In genomic region chr6:7628479-7628878, GRCh38 we compare ENCODE assay signal across 14 cellular contexts. TPM values are rescaled to one million over a fixed set of nuclear protein-coding genes. Genes with fewer than 3 reads are reported as not detected.
DNase-seq lines count a peak whose midpoint lies in the region; ATAC-seq and TF ChIP-seq lines count a peak whose summit lies in the region.
"Had no signal": no experiment of that assay in that cellular context is flagged by ENCODE, and none has a peak within 500 bp of the region (broad histone marks: within the 10 kb centered on the region; RNA-seq: fewer than 3 reads in every experiment).

No MANE protein-coding gene starts in this region.

- H2BK15ac ChIP-seq in mesenchymal stem cell (ENCODE audit: low read depth, poor library complexity, severe bottlenecking) = no peak overlapping the region

- no peak overlapping the region for H4K8ac ChIP-seq in mesenchymal stem cell (ENCODE audit: low read length)

- no peak overlapping the region for H3K18ac ChIP-seq in mesenchymal stem cell (ENCODE audit: low read depth in 1 of 2, low read length in 2 of 2)

- WGBS in mesenchymal stem cell = 75% methylated on average over 1 of the region's 2 CpGs
- 77 to 84% (median 78%) methylated on average over 2 of the region's 2 CpGs for WGBS in psoas muscle, 3 donors

- H3K9me3 ChIP-seq in mesenchymal stem cell (ENCODE audit: control insufficient read depth, low read length) = no peaks in the 10 kb centered on the region
- H3K9me3 ChIP-seq in psoas muscle = no peaks in the 10 kb centered on the region

- H4K91ac ChIP-seq in mesenchymal stem cell (ENCODE audit: low read length) = no peak overlapping the region

- no peaks in the 10 kb centered on the region; the same call in 1 of the 2 replicates for H3K36me3 Mint-ChIP-seq in HFFc6 (ENCODE audit: low read depth)

- peak; percentile 54 for DNase-seq in AG10803 (ENCODE audit: low read depth)
- DNase-seq in HFFc6 = peak; percentile 39
- DNase-seq in cardiac fibroblast (ENCODE audit: low read depth in 2 of 2) = peak; percentile 39 to 78
- DNase-seq in mesenchymal stem cell = no peak
- DNase-seq in psoas muscle = no peak
- no peak for DNase-seq in hypothalamus (lab: John Stamatoyannopoulos, UW)
- DNase-seq: DMS 273 treated with DMSO at 0.1 percent for 48 hours, NCI-H1930, NCI-H2171, NCI-H510A, NCI-H82 had no signal

- no peak overlapping the region for H3K4me3 Mint-ChIP-seq in HFFc6
- H3K4me3 Mint-ChIP-seq: B cell had no signal

- no peak overlapping the region for H3K4me2 ChIP-seq in mesenchymal stem cell (ENCODE audit: low read length, poor library complexity, severe bottlenecking)

- H3K27ac ChIP-seq in mesenchymal stem cell (ENCODE audit: low read length, poor library complexity, severe bottlenecking) (no peak overlapping the region), psoas muscle (no peak overlapping the region)

- peaks cover 17% of the 10 kb centered on the region for H3K4me1 Mint-ChIP-seq in HFFc6 (ENCODE audit: low read depth)
- H3K4me1 Mint-ChIP-seq: B cell had no signal

- H2AFZ ChIP-seq in mesenchymal stem cell (ENCODE audit: low read depth, low read length) = no peak overlapping the region

- TF ChIP-seq CTCF in AG10803 (conservative IDR thresholded peaks at IDR 0.05; ENCODE audit: low read length) = no peak
- no peak for TF ChIP-seq CTCF in HFFc6 (IDR thresholded peaks at IDR 0.05)
- no peak for TF ChIP-seq CTCF in cardiac fibroblast (IDR thresholded peaks at IDR 0.05; ENCODE audit: low read depth, low read length)
- no peak for TF ChIP-seq CTCF in psoas muscle (IDR thresholded peaks at IDR 0.05)

- intact Hi-C loops in psoas muscle (cut with DNase I) = no loop called here

- H3K36me3 ChIP-seq in mesenchymal stem cell (ENCODE audit: control insufficient read depth in 1 of 2, insufficient read depth in 2 of 2, low read depth in 1 of 2, low read length in 2 of 2) (no peaks in the 10 kb centered on the region), psoas muscle (ENCODE audit: insufficient read depth in 1 of 2, low read depth in 1 of 2) (no peaks in the 10 kb centered on the region)

- H2BK5ac ChIP-seq in mesenchymal stem cell (ENCODE audit: low read depth, low read length, poor library complexity, severe bottlenecking) = no peak overlapping the region

- H3K27me3 ChIP-seq in mesenchymal stem cell (ENCODE audit: control insufficient read depth in 1 of 2, insufficient read depth in 1 of 2, low read length in 2 of 2) (peaks cover 0 to 13% of the 10 kb centered on the region in 2 experiments), psoas muscle (ENCODE audit: insufficient read depth in 3 of 3, low read length in 2 of 3) (no peaks in the 10 kb centered on the region)

- no peak overlapping the region for H3K14ac ChIP-seq in mesenchymal stem cell (ENCODE audit: low read length in 2 of 2)

- H3K9ac ChIP-seq in mesenchymal stem cell (ENCODE audit: low read length) = peak overlapping the region; percentile 20

- no peak for ATAC-seq in psoas muscle
- no peak for ATAC-seq in GM18867 (IDR thresholded peaks at IDR 0.05; ENCODE audit: unreplicated experiment)
- ATAC-seq in HG02642 (IDR thresholded peaks at IDR 0.05; ENCODE audit: poor library complexity, unreplicated experiment) = no peak

- H3K9me3 Mint-ChIP-seq in HFFc6 = no peaks in the 10 kb centered on the region

- no peak overlapping the region for H3K4ac ChIP-seq in mesenchymal stem cell (ENCODE audit: low read depth in 1 of 2, low read length in 2 of 2)

- H3K27me3 Mint-ChIP-seq in HFFc6 (ENCODE audit: insufficient read depth) = peaks cover 6% of the 10 kb centered on the region

- H2AK5ac ChIP-seq in mesenchymal stem cell (ENCODE audit: low read length, severe bottlenecking) = no peak overlapping the region

- H3K4me1 ChIP-seq in mesenchymal stem cell (ENCODE audit: control insufficient read depth, insufficient read depth, low read depth, low read length) (no peaks in the 10 kb centered on the region), psoas muscle (no peaks in the 10 kb centered on the region)

- no peak overlapping the region for H2BK120ac ChIP-seq in mesenchymal stem cell (ENCODE audit: low read depth, low read length)

- H3K27ac Mint-ChIP-seq in HFFc6 = no peak overlapping the region
- H3K27ac Mint-ChIP-seq: B cell had no signal

- no peak overlapping the region for H3K23ac ChIP-seq in mesenchymal stem cell (ENCODE audit: low read length in 2 of 2)

- no peaks in the 10 kb centered on the region for H3K79me1 ChIP-seq in mesenchymal stem cell (replicated peaks; ENCODE audit: low read length, poor library complexity, severe bottlenecking)

- no peak overlapping the region for H3K4me3 ChIP-seq in AG10803 (ENCODE audit: low read length)
- no peak overlapping the region for H3K4me3 ChIP-seq in cardiac fibroblast (replicated peaks in 1 of 2; ENCODE audit: low read depth in 2 of 2, low read length in 2 of 2)
- peak overlapping the region in 1 of 2 experiments; percentile 1 for H3K4me3 ChIP-seq in mesenchymal stem cell (ENCODE audit: insufficient read depth in 1 of 2, low read depth in 1 of 2, low read length in 2 of 2)
- H3K4me3 ChIP-seq in psoas muscle = no peak overlapping the region

- no peak overlapping the region for H2BK12ac ChIP-seq in mesenchymal stem cell (ENCODE audit: low read length in 2 of 2)

RNA-seq across cellular contexts. Expression of gene SNRNP48, which starts 38.5 kb away (rescaled TPM):
- total RNA-seq in HFFc6 (2021; fragmentation: NEBNext Ultra II Directional; extraction: Animal tissue kit (Norgen Biotek cat#: 25700)) = 10 to 100 TPM in 5 of 6 experiments, 1 to 10 TPM in 1; 9.7 to 12.9 (median 11.9) TPM
- 9.5 TPM for polyA plus RNA-seq in mesenchymal stem cell (2013, experiment 1 of 2)
- 10.3 TPM for polyA plus RNA-seq in mesenchymal stem cell (2013, experiment 2 of 2)
- 10 to 100 TPM in 2 of 4 donors, 1 to 10 TPM in 2; 8.3 to 11.8 (median 10.1) TPM for total RNA-seq in psoas muscle
- polyA plus RNA-seq in psoas muscle = 10 to 100 TPM in 1 of 3 donors, 1 to 10 TPM in 2; 8.8 to 40.8 (median 9.9) TPM

Comparison
In these comparisons a context has a peak if more than half of its experiments do, and no peak if none do; other contexts are left out.
1. DNase-seq: peak in AG10803 (single experiment), HFFc6 (single experiment) and cardiac fibroblast (2 of 2); none in mesenchymal stem cell (single experiment), psoas muscle (0 of 2) and hypothalamus (0 of 51).